Comparison of ENCODE assay signal across 8 cellular contexts in genomic region chr10:12195603-12196506, GRCh38. TPM values are rescaled to one million over a fixed set of nuclear protein-coding genes. Genes with fewer than 3 reads are reported as not detected.
DNase-seq lines count a peak whose midpoint lies in the region; ATAC-seq and TF ChIP-seq lines count a peak whose summit lies in the region.

A gene with protein sequence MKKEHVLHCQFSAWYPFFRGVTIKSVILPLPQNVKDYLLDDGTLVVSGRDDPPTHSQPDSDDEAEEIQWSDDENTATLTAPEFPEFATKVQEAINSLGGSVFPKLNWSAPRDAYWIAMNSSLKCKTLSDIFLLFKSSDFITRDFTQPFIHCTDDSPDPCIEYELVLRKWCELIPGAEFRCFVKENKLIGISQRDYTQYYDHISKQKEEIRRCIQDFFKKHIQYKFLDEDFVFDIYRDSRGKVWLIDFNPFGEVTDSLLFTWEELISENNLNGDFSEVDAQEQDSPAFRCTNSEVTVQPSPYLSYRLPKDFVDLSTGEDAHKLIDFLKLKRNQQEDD (plus strand): TSS chr10:12196188. CDS start chr10:12196246, 58 bp downstream.
Gene NUDT5 (minus strand): TSS chr10:12195891. CDS start chr10:12186291, 9,600 bp downstream.

- H3K4me3 ChIP-seq in heart left ventricle (peak within 1 kb of the TSS; percentile 49 to 91 (median 77)), transverse colon (peak within 1 kb of the TSS; percentile 47 to 84 (median 76))

- no peaks in the 10 kb centered on the region for H3K27me3 Mint-ChIP-seq in T-cell

- peaks cover 17% of the 10 kb centered on the region for H3K36me3 Mint-ChIP-seq in T-cell

- peak in 1 of 2 donors; percentile 15 for TF ChIP-seq POLR2A in heart left ventricle (IDR thresholded peaks at IDR 0.05)
- peak; percentile 63 for TF ChIP-seq POLR2A in transverse colon (IDR thresholded peaks at IDR 0.05)

- 0% methylated on average over 60 to 62 of the region's 62 CpGs for WGBS in adipose tissue, 3 donors
- WGBS in heart left ventricle, 4 donors, result 0 to 1% (median 1%) methylated on average over 42 to 62 of the region's 62 CpGs
- 1% methylated on average over 49 of the region's 62 CpGs; no CpG with 5 or more reads in 1 of the 2 donors for WGBS in transverse colon (ENCODE audit: low coverage in 1 of 2), 2 donors

- POLR2A ChIA-PET in T-cell (lab: Charles Lee), result interaction anchor here (0.5 to 1.0 kb wide), 4 partner anchors 13 to 913 kb away, joined by 3 read pairs; no protein-coding TSS in a partner anchor

- peaks cover 42 to 72% (median 57%) of the 10 kb centered on the region in 3 donors for H3K4me1 Mint-ChIP-seq in T-cell

- CTCF ChIA-PET in T-cell (lab: Charles Lee), result interaction anchor here (0.6 to 2.5 kb wide), 8 partner anchors 18 to 1870 kb away, joined by 3 to 28 read pairs (median 5); partner anchors contain the start of gene DHTKD1 (in 1 of the 2)

- intact Hi-C loops in heart left ventricle (cut with DNase I), result loop anchor here in 2 of 10 donors (2.0 to 5.0 kb wide), 2 partner anchors 65 to 69 kb away; partner anchors contain the start of gene SEC61A2 (in 1 of the 2)
- intact Hi-C loops in transverse colon (cut with DNase I; ENCODE audit: low total_unique reads), result no loop called here

- H3K27ac ChIP-seq in adipose tissue (ENCODE audit: low read depth, low read length) (peak within 1 kb of the TSS; percentile 51), heart left ventricle (peak within 1 kb of the TSS; percentile 87 to 99 (median 92)), transverse colon (peak within 1 kb of the TSS; percentile 83 to 96 (median 92))

- H3K27ac Mint-ChIP-seq in T-cell, result peak within 1 kb of the TSS; percentile 99 to 100

- H3K4me3 Mint-ChIP-seq in T-cell, result peak within 1 kb of the TSS; percentile 95 to 100 (median 96)

- in situ Hi-C loops in GM13976 (cut with MboI; ENCODE audit: low sequenced_read_pairs, unreplicated experiment), result no loop called here
- in situ Hi-C loops in transverse colon (cut with MboI; ENCODE audit: low pct_ligation_motif_present in 1 of 4, low pct_unique_long_range_greater_than_20kb in 1 of 4, low sequenced_read_pairs in 3 of 4), result no loop called here

- H3K9me3 Mint-ChIP-seq in T-cell, result no peaks in the 10 kb centered on the region

- TF ChIP-seq CTCF in GM13976 (IDR thresholded peaks at IDR 0.05; ENCODE audit: borderline replicate concordance, control extremely low read depth, extremely low read depth, insufficient read depth, missing control alignments) (no peak), heart left ventricle (IDR thresholded peaks at IDR 0.05) (peak in 1 of 12 donors; percentile 9), transverse colon (IDR thresholded peaks at IDR 0.05) (peak in 2 of 5 experiments; percentile 17 to 31)

- DNase-seq in GM13976 (ENCODE audit: low spot score) (peak; percentile 94), NCI-H1436 (lab: John Stamatoyannopoulos, UW) (peak; percentile 81), T-cell (peak; percentile 70 to 87 (median 81)), heart left ventricle (peak; percentile 87 to 91 (median 88)), pons (ENCODE audit: low spot score) (peak; percentile 94), transverse colon (peak; percentile 89)

- H3K36me3 ChIP-seq in heart left ventricle, result peaks cover 0 to 29% (median 25%) of the 10 kb centered on the region in 9 donors
- H3K36me3 ChIP-seq in transverse colon, result peaks cover 0 to 8% (median 0%) of the 10 kb centered on the region in 4 donors

- H3K9me3 ChIP-seq in heart left ventricle, result no peaks in the 10 kb centered on the region
- H3K9me3 ChIP-seq in transverse colon, result no peaks in the 10 kb centered on the region

- ATAC-seq in HG02840 (IDR thresholded peaks at IDR 0.05; ENCODE audit: low FRiP score, unreplicated experiment), result peak; percentile 91
- peak; percentile 92 to 95 (median 94) for ATAC-seq in T-cell (replicated peaks in 1 of 4)
- ATAC-seq in heart left ventricle, result peak; percentile 97 to 98 (median 98)

- no peak for TF ChIP-seq EP300 in transverse colon (IDR thresholded peaks at IDR 0.05; ENCODE audit: low read depth)

- H3K4me1 ChIP-seq in heart left ventricle (peaks cover 0 to 55% (median 25%) of the 10 kb centered on the region in 12 donors), transverse colon (peaks cover 13 to 32% (median 21%) of the 10 kb centered on the region in 4 donors)

- H3K27me3 ChIP-seq in heart left ventricle (no peaks in the 10 kb centered on the region), transverse colon (no peaks in the 10 kb centered on the region)

RNA-seq across cellular contexts. Expression of the first gene that starts in this region (rescaled TPM):
- total RNA-seq in T-cell, result 10 to 100 TPM; 35.5 to 48.6 (median 43.7) TPM
- 10 to 100 TPM; 23.9 to 54.3 (median 47.6) TPM for polyA plus RNA-seq in adipose tissue
- 10 to 100 TPM; 40.6 to 62.0 (median 52.7) TPM for total RNA-seq in heart left ventricle
- 10 to 100 TPM; 21.9 to 66.3 TPM for polyA plus RNA-seq in heart left ventricle
- 10 to 100 TPM; 47.8 to 80.8 (median 53.6) TPM for total RNA-seq in transverse colon

RNA-seq across cellular contexts. Expression of gene NUDT5, which starts in this region (rescaled TPM):
- total RNA-seq in T-cell (10 to 100 TPM; 32.1 to 54.0 (median 50.3) TPM), heart left ventricle (10 to 100 TPM in 4 of 9 donors, 1 to 10 TPM in 5; 5.0 to 23.3 (median 8.9) TPM), transverse colon (10 to 100 TPM; 12.5 to 38.9 (median 17.8) TPM)
- polyA plus RNA-seq in adipose tissue (10 to 100 TPM; 17.8 to 60.3 (median 50.2) TPM), heart left ventricle (10 to 100 TPM in 1 of 2 donors, 1 to 10 TPM in 1; 9.2 to 20.2 TPM)

Comparison
In these comparisons a context has a peak if more than half of its experiments do, and no peak if none do; other contexts are left out.
1. Peak in every context shown above with its lines: DNase-seq, ATAC-seq, H3K4me3 ChIP-seq and H3K27ac ChIP-seq.